ENCODE assay signal across 8 cellular contexts in the genomic region with DNA sequence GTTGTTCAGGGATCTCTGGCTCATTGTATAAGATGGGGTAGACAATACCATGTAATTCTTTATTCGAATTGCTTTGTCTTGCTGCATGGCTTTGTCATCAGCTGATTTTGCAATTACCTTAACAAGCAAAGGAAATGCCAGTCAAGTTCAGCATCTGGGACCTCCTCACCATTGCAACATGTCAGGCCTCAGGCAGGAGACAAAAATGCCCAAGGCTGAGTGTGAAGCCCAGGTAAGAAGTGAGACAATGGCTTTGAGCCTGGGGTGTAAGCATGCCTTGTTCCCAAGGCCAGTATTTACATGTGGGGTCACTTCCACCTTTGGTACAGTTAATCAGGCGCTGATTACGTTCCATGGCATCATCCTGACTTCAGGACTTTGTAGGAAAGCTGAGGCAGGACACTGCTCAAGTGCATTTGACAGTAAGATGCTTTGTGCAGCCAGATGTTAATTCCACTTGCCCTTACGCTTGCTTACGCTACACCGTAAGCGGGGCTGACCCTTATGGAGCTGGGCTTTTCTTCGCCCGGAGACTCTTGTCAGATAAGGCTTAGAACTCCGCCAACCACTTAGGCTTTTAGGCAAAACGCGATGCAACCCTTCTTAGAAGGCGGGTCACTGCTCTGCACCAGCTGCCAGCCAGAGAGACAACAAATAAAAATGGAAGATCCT. TPM values are rescaled to one million over a fixed set of nuclear protein-coding genes. Genes with fewer than 3 reads are reported as not detected.
A peak's percentile ranks its signal among the peaks of the same experiment; 100 is the strongest.
DNase-seq lines count a peak whose midpoint lies in the region; ATAC-seq, FAIRE-seq and TF ChIP-seq lines count a peak whose summit lies in the region.

No MANE protein-coding gene starts in this region.

- H3K9me2 ChIP-seq in GM23248 (ENCODE audit: insufficient read depth) = no peaks in the 10 kb centered on the region

- TF ChIP-seq CTCF in 22Rv1 (IDR thresholded peaks at IDR 0.05) (no peak), kidney (IDR thresholded peaks at IDR 0.05; ENCODE audit: borderline replicate concordance, extremely low read depth, insufficient read depth) (no peak), thyroid gland (IDR thresholded peaks at IDR 0.05) (no peak), omental fat pad (IDR thresholded peaks at IDR 0.05) (no peak)

- H3K4me1 ChIP-seq in GM23248 (ENCODE audit: insufficient read depth) = 0 out of 2 replicates have a peak, but pooled peaks cover 4% of the 10 kb centered on the region
- H3K4me1 ChIP-seq in kidney (ENCODE audit: control insufficient read depth in 1 of 2, insufficient read depth in 1 of 2, low read depth in 1 of 2, low read length in 2 of 2) = peaks cover 0 to 10% of the 10 kb centered on the region in 2 donors
- H3K4me1 ChIP-seq in thyroid gland = peaks cover 12 to 21% of the 10 kb centered on the region in 2 donors

- 7 to 9% methylated on average over 13 of the region's 13 CpGs for WGBS in GM23248 (ENCODE audit: low coverage in 1 of 2, low lambda C conversion rate in 2 of 2, missing lambda C conversion rate in 2 of 2), 2 experiments
- 14 to 18% methylated on average over 13 of the region's 13 CpGs for WGBS in thyroid gland, 2 donors

- H3K9me3 ChIP-seq in GM23248 (ENCODE audit: low read depth) = no peaks in the 10 kb centered on the region
- H3K9me3 ChIP-seq in kidney (ENCODE audit: control insufficient read depth in 1 of 2, low read length in 2 of 2) = no peaks in the 10 kb centered on the region
- H3K9me3 ChIP-seq in thyroid gland = no peaks in the 10 kb centered on the region

- ATAC-seq in HG03139 (IDR thresholded peaks at IDR 0.05; ENCODE audit: unreplicated experiment) (no peak), omental fat pad (ENCODE audit: low FRiP score) (no peak)

- H3K36me3 Mint-ChIP-seq in activated naive CD8-positive, alpha-beta T cell treated with anti-CD3 and anti-CD28 coated beads for 36 hours = peaks cover 19% of the 10 kb centered on the region

- H3K27ac ChIP-seq in 22Rv1 = peak overlapping the region; percentile 98
- peak overlapping the region; percentile 27 for H3K27ac ChIP-seq in GM23248
- H3K27ac ChIP-seq in kidney (ENCODE audit: low read depth in 2 of 2, low read length in 2 of 2) = no peak overlapping the region
- H3K27ac ChIP-seq in thyroid gland = no peak overlapping the region

- in situ Hi-C loops in GM23248 (cut with MboI) = no loop called here

- H3K4me1 Mint-ChIP-seq in activated naive CD8-positive, alpha-beta T cell treated with anti-CD3 and anti-CD28 coated beads for 36 hours = peaks cover 28% of the 10 kb centered on the region

- intact Hi-C loops in kidney (cut with DNase I) (no loop called here), thyroid gland (cut with DNase I) (no loop called here)

- peak overlapping the region; percentile 83 for H3K4me3 Mint-ChIP-seq in activated naive CD8-positive, alpha-beta T cell treated with anti-CD3 and anti-CD28 coated beads for 36 hours

- no peaks in the 10 kb centered on the region for H3K9me3 Mint-ChIP-seq in activated naive CD8-positive, alpha-beta T cell treated with anti-CD3 and anti-CD28 coated beads for 36 hours

- no peaks in the 10 kb centered on the region for H3K79me2 ChIP-seq in GM23248 (ENCODE audit: insufficient read depth)

- no peaks in the 10 kb centered on the region for H4K20me1 ChIP-seq in GM23248 (ENCODE audit: insufficient read depth)

- peak overlapping the region; percentile 76 for H3K4me2 ChIP-seq in GM23248 (ENCODE audit: unreplicated experiment)

- peak overlapping the region; percentile 87 for H3K27ac Mint-ChIP-seq in activated naive CD8-positive, alpha-beta T cell treated with anti-CD3 and anti-CD28 coated beads for 36 hours

- H3F3A ChIP-seq in GM23248 (ENCODE audit: insufficient read depth) = no peaks in the 10 kb centered on the region

- DNase-seq in GM23248 = peak; percentile 34
- no peak for DNase-seq in activated naive CD8-positive, alpha-beta T cell treated with anti-CD3 and anti-CD28 coated beads for 36 hours
- no peak for DNase-seq in kidney
- no peak for DNase-seq in thyroid gland
- DNase-seq in NCI-H2227 (lab: John Stamatoyannopoulos, UW; ENCODE audit: unreplicated experiment) = no peak
- DNase-seq in omental fat pad (ENCODE audit: low spot score) = no peak

- H3K27me3 ChIP-seq in GM23248 (replicated peaks; ENCODE audit: insufficient read depth) (no peaks in the 10 kb centered on the region), thyroid gland (no peaks in the 10 kb centered on the region)

- H3K4me3 ChIP-seq in GM23248 = peak overlapping the region; percentile 97
- peak overlapping the region; percentile 83 to 95 for H3K4me3 ChIP-seq in kidney (ENCODE audit: low read length in 2 of 2)
- H3K4me3 ChIP-seq in thyroid gland (replicated peaks in 1 of 3) = peak overlapping the region in 2 of 3 donors; percentile 3 to 28

- no peak for FAIRE-seq in kidney (lab: Jason Lieb, UNC)

- H3K27me3 Mint-ChIP-seq in activated naive CD8-positive, alpha-beta T cell treated with anti-CD3 and anti-CD28 coated beads for 36 hours = no peaks in the 10 kb centered on the region

- H3K9ac ChIP-seq in GM23248 (peak overlapping the region; percentile 66), kidney (ENCODE audit: low read length in 2 of 2) (peak overlapping the region in 1 of 2 donors; percentile 55)

- peak overlapping the region; percentile 91 for H2AFZ ChIP-seq in GM23248

- TF ChIP-seq POLR2A in thyroid gland (IDR thresholded peaks at IDR 0.05) = no peak

- H3K36me3 ChIP-seq in GM23248 (ENCODE audit: low read depth) (no peaks in the 10 kb centered on the region), kidney (ENCODE audit: control insufficient read depth in 1 of 2, insufficient read depth in 2 of 2, low read length in 2 of 2) (no peaks in the 10 kb centered on the region), thyroid gland (no peaks in the 10 kb centered on the region)

RNA-seq across cellular contexts. Expression of gene SP4, which starts 1.5 kb away (rescaled TPM):
- total RNA-seq in GM23248 (2014; rRNA removed; shearing (Covaris generic)) = 3.5 and 4.7 TPM in 2 replicates
- polyA plus RNA-seq in GM23248 (2016; fragmentation: Nextera tagmentation; extraction: Ambion mirVana) (2.1 and 2.3 TPM in 2 replicates), kidney (ENCODE audit: insufficient read depth, low read depth, low replicate concordance) (1.2 TPM)
- total RNA-seq in activated naive CD8-positive, alpha-beta T cell treated with anti-CD3 and anti-CD28 coated beads for 36 hours = 10 to 100 TPM; 17.6 to 18.0 TPM
- total RNA-seq in kidney (11.2 TPM), thyroid gland (10 to 100 TPM; 16.9 to 33.8 (median 23.9) TPM), omental fat pad (10 to 100 TPM in 1 of 4 donors, 1 to 10 TPM in 3; 3.6 to 10.6 (median 5.9) TPM)

Comparison
In these comparisons a context has a peak if more than half of its experiments do, and no peak if none do; other contexts are left out.
1. H3K27ac ChIP-seq: peak in 22Rv1 (single experiment) and GM23248 (single experiment); none in kidney (0 of 2) and thyroid gland (0 of 3).
2. H3K4me3 ChIP-seq: peak in every context shown above with its lines; median percentile 97 in GM23248; 89 in kidney; 16 in thyroid gland.